In genomic region chrX:91770619-91771488, GRCh38 we compare ENCODE assay signal across 9 cellular contexts. TPM values are rescaled to one million over a fixed set of nuclear protein-coding genes. Genes with fewer than 3 reads are reported as not detected.
DNase-seq lines count a peak whose midpoint lies in the region; ATAC-seq, FAIRE-seq and TF ChIP-seq lines count a peak whose summit lies in the region.
"Not testable (repeated sequence)": the region's sequence is repeated elsewhere in the genome, so short reads cannot be mapped to it uniquely, and the experiment has no call there.
"Had no signal": no experiment of that assay in that cellular context is flagged by ENCODE, and none has a peak within 500 bp of the region (broad histone marks: within the 10 kb centered on the region; RNA-seq: fewer than 3 reads in every experiment).

No MANE protein-coding gene starts in this region.

- not testable (repeated sequence) for H3K79me2 ChIP-seq in ACC112 (ENCODE audit: control insufficient read depth, insufficient read depth, low read length, unreplicated experiment)

- not testable (repeated sequence) for H3K27me3 Mint-ChIP-seq in WTC11 (ENCODE audit: low read depth)

- H3K27me3 ChIP-seq in ACC112 (ENCODE audit: insufficient read depth, low read length), result not testable (repeated sequence)

- 0 out of 2 replicates have a peak overlapping the region, but pooled peaks have one; percentile 29 for H3K4me3 Mint-ChIP-seq in WTC11

- intact Hi-C loops in mucosa of descending colon (cut with DNase I, micrococcal nuclease), result not testable (repeated sequence)

- H3K4me1 Mint-ChIP-seq in WTC11, result not testable (repeated sequence)

- peak; percentile 93 for FAIRE-seq in endometrium (lab: Jason Lieb, UNC)

- peak overlapping the region; percentile 37; the same call in 1 of the 2 replicates for H3K4me3 ChIP-seq in ACC112 (ENCODE audit: low read depth, low read length)
- H3K4me3 ChIP-seq in mucosa of descending colon, result not testable (repeated sequence)

- not testable (repeated sequence) for DNase-seq in WTC11 (ENCODE audit: low spot score); mucosa of descending colon

- not testable (repeated sequence) for TF ChIP-seq CTCF in WTC11 (IDR thresholded peaks at IDR 0.05); mucosa of descending colon (IDR thresholded peaks at IDR 0.05)

- CTCF ChIA-PET in WTC11 (lab: Charles Lee), result not testable (repeated sequence)

- not testable (repeated sequence) for H3K36me3 ChIP-seq in ACC112 (ENCODE audit: insufficient read depth, low read length); mucosa of descending colon (ENCODE audit: low read depth)

- H3K27ac Mint-ChIP-seq in WTC11, result not testable (repeated sequence)

- POLR2A ChIA-PET in WTC11 (lab: Charles Lee), result not testable (repeated sequence)

- H3K4me1 ChIP-seq in ACC112 (ENCODE audit: control insufficient read depth, insufficient read depth, low read length, unreplicated experiment); mucosa of descending colon (ENCODE audit: low read depth): not testable (repeated sequence)

- not testable (repeated sequence) for H3K36me3 Mint-ChIP-seq in WTC11

- H3K27ac ChIP-seq in ACC112 (ENCODE audit: low read depth, low read length), result not testable (repeated sequence)

- ATAC-seq in GM18909 (IDR thresholded peaks at IDR 0.05; ENCODE audit: poor library complexity, unreplicated experiment), result peak; percentile 99
- ATAC-seq in GM21619 (IDR thresholded peaks at IDR 0.05; ENCODE audit: unreplicated experiment), result peak; percentile 100
- peak; percentile 97 for ATAC-seq in HG03025 (IDR thresholded peaks at IDR 0.05; ENCODE audit: low FRiP score, unreplicated experiment)
- peak; percentile 99 for ATAC-seq in HG03571 (IDR thresholded peaks at IDR 0.05; ENCODE audit: unreplicated experiment)
- peak; percentile 94 for ATAC-seq in WTC11
- peak; percentile 63 for ATAC-seq in mucosa of descending colon

- not testable (repeated sequence) for H3K9me3 ChIP-seq in mucosa of descending colon

- H3K9me3 Mint-ChIP-seq in WTC11, result not testable (repeated sequence)

- H2AFZ ChIP-seq in ACC112 (ENCODE audit: low read length, unreplicated experiment), result not testable (repeated sequence)

RNA-seq across cellular contexts. Expression of gene PCDH11X, which starts 8.3 kb away (rescaled TPM):
- total RNA-seq in WTC11 (2021) (21.5 to 21.7 TPM (median 21.6 TPM) in 3 replicates), mucosa of descending colon (under 1 TPM; 0.05 to 0.17 (median 0.09) TPM)
- total RNA-seq: activated CD4-positive, alpha-beta memory T cell treated with anti-CD3 and anti-CD28 coated beads for 36 hours had no signal

Comparison
In these comparisons a context has a peak if more than half of its experiments do, and no peak if none do; other contexts are left out.
1. RNA of gene PCDH11X, which starts 8.3 kb away (total RNA-seq): 21.5 to 21.7 TPM in WTC11; 0.05 to 0.17 TPM in mucosa of descending colon; every median in the first group is over 10 times any median in the second.
2. Peak in every context shown above with its lines, with median percentiles within 50 percentile points of each other: ATAC-seq.